ENCODE assay signal across 16 cellular contexts in genomic region chr17:42754782-42755181, GRCh38. TPM values are rescaled to one million over a fixed set of nuclear protein-coding genes. Genes with fewer than 3 reads are reported as not detected.
DNase-seq lines count a peak whose midpoint lies in the region; ATAC-seq and TF ChIP-seq lines count a peak whose summit lies in the region.
"Had no signal": no experiment of that assay in that cellular context is flagged by ENCODE, and none has a peak within 500 bp of the region (broad histone marks: within the 10 kb centered on the region; RNA-seq: fewer than 3 reads in every experiment).

No MANE protein-coding gene starts in this region.

- intact Hi-C loops in sciatic nerve (cut with DNase I), result no loop called here

- ATAC-seq in sciatic nerve, result peak; percentile 97
- no peak for ATAC-seq in activated CD4-positive, CD25-positive, alpha-beta regulatory T cell treated with anti-CD3 and anti-CD28 coated beads, Interleukin-2, amount 50 U/mL, for 24 hours

- H3K27ac ChIP-seq in VCaP (peak overlapping the region; percentile 17), caudate nucleus (ENCODE audit: low read depth, low read length) (no peak overlapping the region)
- H3K27ac ChIP-seq: parathyroid adenoma had no signal

- DNase-seq in DMS79 treated with DMSO at 0.1 percent for 48 hours (lab: John Stamatoyannopoulos, UW) (peak; percentile 67), fibroblast of villous mesenchyme (ENCODE audit: low read depth) (peak; percentile 33), sciatic nerve (ENCODE audit: low spot score) (peak; percentile 81), caudate nucleus (lab: John Stamatoyannopoulos, UW) (no peak)
- DNase-seq in NK-92 treated with Interleukin-12 subunit alpha and Interleukin-12 subunit beta, amount 100 ng/mL, for 24 hours (lab: John Stamatoyannopoulos, UW), result no peak
- DNase-seq in activated CD4-positive, CD25-positive, alpha-beta regulatory T cell treated with anti-CD3 and anti-CD28 coated beads, Interleukin-2, amount 50 U/mL, for 72 hours, result no peak
- DNase-seq: activated CD4-positive, alpha-beta memory T cell treated with anti-CD3 and anti-CD28 coated beads for 36 hours; activated effector memory CD4-positive, alpha-beta T cell treated with Interleukin-2 at 50 U/mL for 16 hours; DND-41; MM.1S; NCI-H2171; stimulated activated CD4-positive, alpha-beta T cell treated with anti-CD3 and anti-CD28 coated beads, Interleukin-1b, Interleukin-23, amount 100 ng/mL, for 48 hours had no signal

- TF ChIP-seq CTCF in VCaP (conservative IDR thresholded peaks at IDR 0.05), result no peak
- TF ChIP-seq CTCF in fibroblast of villous mesenchyme (IDR thresholded peaks at IDR 0.05; ENCODE audit: insufficient read depth, low read depth, low read length), result no peak

- no peak overlapping the region for H3K4me3 ChIP-seq in fibroblast of villous mesenchyme (ENCODE audit: low read depth, low read length)

RNA-seq across cellular contexts. Expression of gene RAMP2, which starts 6.2 kb away (rescaled TPM):
- total RNA-seq in fibroblast of villous mesenchyme (not detected in 2 replicates), sciatic nerve (67.5 TPM)
- total RNA-seq: activated CD4-positive, alpha-beta memory T cell treated with anti-CD3 and anti-CD28 coated beads for 36 hours; OCI-LY7 had no signal

RNA-seq across cellular contexts. Expression of gene EZH1, which starts 9.9 kb away (rescaled TPM):
- total RNA-seq in fibroblast of villous mesenchyme, result 16.8 and 22.0 TPM in 2 replicates
- 105 TPM for total RNA-seq in sciatic nerve

RNA-seq across cellular contexts. Expression of gene VPS25, which starts 18.5 kb away (rescaled TPM):
- 52.2 and 53.1 TPM in 2 replicates for total RNA-seq in fibroblast of villous mesenchyme
- 24.8 TPM for total RNA-seq in sciatic nerve

RNA-seq across cellular contexts. Expression of gene WNK4, which starts 25.6 kb away (rescaled TPM):
- total RNA-seq in fibroblast of villous mesenchyme (1.3 and 3.9 TPM in 2 replicates), sciatic nerve (1.4 TPM)

RNA-seq across cellular contexts. Expression of gene COA3, which starts 43.7 kb away (rescaled TPM):
- total RNA-seq in fibroblast of villous mesenchyme, result 52.2 and 66.4 TPM in 2 replicates
- total RNA-seq in sciatic nerve, result 36.1 TPM

Comparison
In these comparisons a context has a peak if more than half of its experiments do, and no peak if none do; other contexts are left out.
1. DNase-seq: peak in DMS79 treated with DMSO at 0.1 percent for 48 hours (single experiment), fibroblast of villous mesenchyme (single experiment) and sciatic nerve (single experiment); none in NK-92 treated with Interleukin-12 subunit alpha and Interleukin-12 subunit beta, amount 100 ng/mL, for 24 hours (single experiment), caudate nucleus (0 of 61) and activated CD4-positive, CD25-positive, alpha-beta regulatory T cell treated with anti-CD3 and anti-CD28 coated beads, Interleukin-2, amount 50 U/mL, for 72 hours (single experiment).
2. RNA of gene RAMP2, which starts 6.2 kb away (total RNA-seq): 67.5 TPM in sciatic nerve (single experiment); not detected in fibroblast of villous mesenchyme; every median in the first group is over 10 times any median in the second.